In genomic region chr4:35541888-35542213, GRCh38 we compare ENCODE assay signal across 16 cellular contexts.
"Had no signal": no experiment of that assay in that cellular context is flagged by ENCODE, and none has a peak within 500 bp of the region (broad histone marks: within the 10 kb centered on the region; RNA-seq: fewer than 3 reads in every experiment).

No MANE protein-coding gene starts in this region.

- DNase-seq: activated CD4-positive, alpha-beta T cell treated with anti-CD3 and anti-CD28 coated beads for 1 hour; activated CD4-positive, alpha-beta T cell treated with anti-CD3 and anti-CD28 coated beads, Interleukin-2, amount 50 U/mL, for 48 hours; activated naive CD4-positive, alpha-beta T cell treated with anti-CD3 and anti-CD28 coated beads for 36 hours; effector memory CD4-positive, alpha-beta T cell; natural killer cell; nucleus accumbens; stimulated activated CD4-positive, alpha-beta T cell treated with anti-CD3 and anti-CD28 coated beads, Interleukin-15, amount 100 ng/mL, for 24 hours; stimulated activated CD4-positive, alpha-beta T cell treated with anti-CD3 and anti-CD28 coated beads, Interleukin-4, amount 100 ng/mL, for 1 hour; stimulated activated naive B cell treated with anti-CD40 and anti-IgM and Interleukin-4, amounts not matched to agents 10 μg/mL and 1 μg/mL and 100 μg/mL, for 72 hours; T-helper 9 cell; tibial artery; uterus had no signal

- H3K4me3 ChIP-seq: ascending aorta, breast epithelium, left lung, skin epidermis, tibial artery, uterus had no signal

- H3K27me3 ChIP-seq: ascending aorta, breast epithelium, left lung, tibial artery, uterus had no signal

- ATAC-seq: left lung had no signal

- H3K9me3 ChIP-seq: ascending aorta, tibial artery, uterus had no signal

- H3K27ac ChIP-seq: ascending aorta, breast epithelium, left lung, skin epidermis, tibial artery, uterus had no signal

- H3K4me1 ChIP-seq: ascending aorta, breast epithelium, left lung, tibial artery, uterus had no signal

- H3K36me3 ChIP-seq: ascending aorta, breast epithelium, left lung, tibial artery, uterus had no signal
